23 cellular contexts compared by ENCODE assay signal in the genomic region with DNA sequence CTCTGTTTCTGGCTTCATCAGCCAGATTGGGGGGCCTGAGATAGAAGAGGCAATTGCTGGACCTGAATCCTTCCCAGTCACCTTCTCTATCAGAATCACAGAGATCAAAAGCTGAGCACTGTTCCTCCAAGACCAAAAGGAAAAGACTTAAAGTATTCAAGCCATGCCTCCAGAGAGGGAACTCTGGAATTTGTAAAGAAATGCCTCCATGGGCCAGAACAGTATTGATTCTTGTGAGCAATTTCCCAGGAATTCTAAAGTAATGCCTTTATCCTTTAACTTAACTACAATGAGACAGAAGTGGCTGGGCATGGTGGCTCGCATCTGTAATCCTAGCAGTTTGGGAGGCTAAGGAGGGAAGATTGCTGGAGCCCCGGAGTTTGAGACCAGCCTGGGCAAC.
"Had no signal": no experiment of that assay in that cellular context is flagged by ENCODE, and none has a peak within 500 bp of the region (broad histone marks: within the 10 kb centered on the region; RNA-seq: fewer than 3 reads in every experiment).

No MANE protein-coding gene starts in this region.

- H3K4me1 Mint-ChIP-seq: activated B cell treated with CpG ODN at 0.5 μM for 24 hours had no signal

- H3K4me3 ChIP-seq: left ventricle myocardium inferior, right lobe of liver, transverse colon, uterus had no signal

- ATAC-seq: foreskin keratinocyte; right lobe of liver; stimulated activated naive B cell treated with anti-CD40 and anti-IgM and Interleukin-4, amounts not matched to agents 10 μg/mL and 1 μg/mL and 100 μg/mL, for 72 hours had no signal

- H3K4me3 Mint-ChIP-seq: activated B cell treated with CpG ODN at 0.5 μM for 24 hours; activated naive CD4-positive, alpha-beta T cell treated with anti-CD3 and anti-CD28 coated beads, Interleukin-2, amount 10 ng/mL, durations not matched to agents 7 days and 5 days; dendritic cell treated with granulocyte-macrophage colony-stimulating factor and Interleukin-4, amounts not matched to agents 40 ng/mL and 50 ng/mL, for 4 days; nephron; stimulated activated naive B cell treated with anti-CD40 and anti-IgM and Interleukin-4, amounts not matched to agents 10 μg/mL and 1 μg/mL and 100 μg/mL, for 72 hours had no signal

- H3K4me1 ChIP-seq: foreskin keratinocyte, right lobe of liver, transverse colon, uterus had no signal

- H3K9me3 ChIP-seq: left ventricle myocardium inferior, right lobe of liver, transverse colon, uterus had no signal

- DNase-seq: activated B cell treated with CpG ODN at 0.5 μM for 24 hours; activated CD4-positive, alpha-beta T cell treated with anti-CD3 and anti-CD28 coated beads for 4 hours; activated CD4-positive, alpha-beta T cell treated with anti-CD3 and anti-CD28 coated beads, Interleukin-2, amount 50 U/mL, for 48 hours; activated effector memory CD4-positive, alpha-beta T cell treated with anti-CD3 and anti-CD28 coated beads, Interleukin-2, amount 50 U/mL, for 16 hours; activated naive CD4-positive, alpha-beta T cell treated with anti-CD3 and anti-CD28 coated beads, Interleukin-2, amount 10 ng/mL, durations not matched to agents 7 days and 5 days; activated T-cell treated with anti-CD3 and anti-CD28 coated beads for 4 hours; brain microvascular endothelial cell; caudate nucleus; effector CD4-positive, alpha-beta T cell; foreskin keratinocyte; left ventricle myocardium inferior; nucleus accumbens; right lobe of liver; small intestine; stimulated activated CD4-positive, alpha-beta T cell treated with anti-CD3 and anti-CD28 coated beads, Interleukin-15, amount 100 ng/mL, for 24 hours; stimulated activated CD8-positive, alpha-beta memory T cell treated with anti-CD3 and anti-CD28 coated beads, Interleukin-4, amount 100 ng/mL, for 48 hours; stimulated activated naive B cell treated with anti-CD40 and anti-IgM and Interleukin-4, amounts not matched to agents 10 μg/mL and 1 μg/mL and 100 μg/mL, for 72 hours; T-helper 1 cell; T-helper 9 cell; transverse colon; uterus had no signal

- H3K27me3 ChIP-seq: brain microvascular endothelial cell, right lobe of liver, uterus had no signal

- H3K27ac Mint-ChIP-seq: activated B cell treated with CpG ODN at 0.5 μM for 24 hours; activated naive CD4-positive, alpha-beta T cell treated with anti-CD3 and anti-CD28 coated beads, Interleukin-2, amount 10 ng/mL, durations not matched to agents 7 days and 5 days; dendritic cell treated with granulocyte-macrophage colony-stimulating factor and Interleukin-4, amounts not matched to agents 40 ng/mL and 50 ng/mL, for 4 days; nephron; stimulated activated naive B cell treated with anti-CD40 and anti-IgM and Interleukin-4, amounts not matched to agents 10 μg/mL and 1 μg/mL and 100 μg/mL, for 72 hours had no signal

- H3K36me3 ChIP-seq: brain microvascular endothelial cell, right lobe of liver, transverse colon, uterus had no signal

- H3K9me3 Mint-ChIP-seq: activated B cell treated with CpG ODN at 0.5 μM for 24 hours; activated naive CD4-positive, alpha-beta T cell treated with anti-CD3 and anti-CD28 coated beads, Interleukin-2, amount 10 ng/mL, durations not matched to agents 7 days and 5 days; dendritic cell treated with granulocyte-macrophage colony-stimulating factor and Interleukin-4, amounts not matched to agents 40 ng/mL and 50 ng/mL, for 4 days; nephron; stimulated activated naive B cell treated with anti-CD40 and anti-IgM and Interleukin-4, amounts not matched to agents 10 μg/mL and 1 μg/mL and 100 μg/mL, for 72 hours had no signal

- H3K36me3 Mint-ChIP-seq: activated naive CD4-positive, alpha-beta T cell treated with anti-CD3 and anti-CD28 coated beads, Interleukin-2, amount 10 ng/mL, durations not matched to agents 7 days and 5 days had no signal

- H3K27me3 Mint-ChIP-seq: stimulated activated naive B cell treated with anti-CD40 and anti-IgM and Interleukin-4, amounts not matched to agents 10 μg/mL and 1 μg/mL and 100 μg/mL, for 72 hours had no signal
